ENCODE assay signal across 8 cellular contexts in the genomic region with DNA sequence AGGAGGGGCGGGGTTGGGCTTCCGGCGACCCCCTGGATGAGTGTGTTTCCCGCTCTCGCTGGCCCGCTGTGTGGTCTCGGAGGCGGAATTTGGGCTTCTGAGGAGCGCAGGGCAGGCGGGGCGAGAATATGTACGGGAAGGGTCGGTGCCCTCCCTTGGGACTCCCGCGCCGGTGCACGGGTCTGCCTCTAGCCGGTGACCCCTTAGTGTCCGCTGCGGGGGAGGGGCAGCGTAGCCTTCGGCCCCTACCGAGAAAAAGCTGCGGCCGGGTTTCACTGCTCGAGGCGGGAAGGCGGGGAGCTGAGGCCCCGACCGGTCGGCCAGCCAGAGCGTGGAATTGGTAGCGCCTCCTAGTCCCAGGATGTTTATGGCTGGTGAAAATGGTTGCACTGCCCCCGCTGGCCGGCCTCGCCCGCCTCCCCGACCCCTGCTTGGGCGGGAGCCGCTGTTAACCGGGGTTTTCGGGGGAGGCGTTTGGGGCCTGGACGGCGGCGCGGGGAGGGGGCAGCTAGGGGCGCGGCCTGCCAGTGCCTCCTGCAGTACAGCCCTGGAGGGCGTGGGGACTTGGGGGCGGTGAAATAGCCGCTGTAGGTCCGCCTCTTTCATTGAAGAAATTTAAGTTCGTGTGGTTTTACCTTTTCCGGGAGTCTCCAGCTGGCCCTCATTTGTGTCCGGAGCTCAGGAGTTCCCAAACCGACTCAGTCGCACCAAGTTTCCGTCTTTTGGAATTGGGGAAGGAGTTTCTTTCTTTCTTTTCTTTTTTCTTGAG. TPM values are rescaled to one million over a fixed set of nuclear protein-coding genes. Genes with fewer than 3 reads are reported as not detected.
DNase-seq lines count a peak whose midpoint lies in the region; ATAC-seq and TF ChIP-seq lines count a peak whose summit lies in the region.

A gene (plus strand): TSS at position 643 of the 769 bp plus-strand sequence. CDS start 290 bp downstream, outside the sequence.

- peak within 1 kb of the TSS; percentile 78 for H3K4me3 ChIP-seq in kidney epithelial cell (ENCODE audit: low read depth, low read length)

- ATAC-seq in HG03280 (IDR thresholded peaks at IDR 0.05; ENCODE audit: unreplicated experiment) = peak; percentile 65
- peak; percentile 67 to 69 for ATAC-seq in activated CD4-positive, CD25-positive, alpha-beta regulatory T cell treated with anti-CD3 and anti-CD28 coated beads, Interleukin-2, amount 50 U/mL, for 24 hours

- peak; percentile 71 for TF ChIP-seq POLR2A in GM18951 (IDR thresholded peaks at IDR 0.05; ENCODE audit: extremely low read depth, insufficient read depth, insufficient read length)

- no peaks in the 10 kb centered on the region for H3K27me3 ChIP-seq in kidney epithelial cell (ENCODE audit: control insufficient read depth, insufficient read depth, low read length)

- no peaks in the 10 kb centered on the region for H3K36me3 ChIP-seq in kidney epithelial cell (ENCODE audit: control insufficient read depth, insufficient read depth, low read length)

- TF ChIP-seq CTCF in kidney epithelial cell (IDR thresholded peaks at IDR 0.05; ENCODE audit: insufficient read depth, low read length, poor library complexity, severe bottlenecking) = peak; percentile 28

- in situ Hi-C loops in GM18951 (cut with MboI; ENCODE audit: low sequenced_read_pairs, unreplicated experiment) = no loop called here

- peak; percentile 83 for DNase-seq in AG08396 (ENCODE audit: low spot score)
- peak; percentile 79 for DNase-seq in NCI-H446 treated with DMSO at 0.1 percent for 48 hours (lab: John Stamatoyannopoulos, UW)
- DNase-seq in cerebellar cortex (ENCODE audit: low spot score) = peak; percentile 86
- peak; percentile 64 for DNase-seq in kidney epithelial cell (ENCODE audit: low read depth)
- peak; percentile 40 to 80 (median 52) for DNase-seq in stimulated activated CD4-positive, alpha-beta T cell treated with anti-CD3 and anti-CD28 coated beads, Interleukin-1b, Interleukin-23, amount 100 ng/mL, for 24 hours (ENCODE audit: low read depth in 4 of 4, low spot score in 1 of 4)

RNA-seq across cellular contexts. Expression of the gene that starts here (rescaled TPM):
- 69.9 and 72.6 TPM in 2 replicates for total RNA-seq in kidney epithelial cell

Comparison
In these comparisons a context has a peak if more than half of its experiments do, and no peak if none do; other contexts are left out.
1. Peak in every context shown above with its lines: DNase-seq, ATAC-seq and H3K4me3 ChIP-seq.